ENCODE assay signal across 8 cellular contexts in the genomic region with DNA sequence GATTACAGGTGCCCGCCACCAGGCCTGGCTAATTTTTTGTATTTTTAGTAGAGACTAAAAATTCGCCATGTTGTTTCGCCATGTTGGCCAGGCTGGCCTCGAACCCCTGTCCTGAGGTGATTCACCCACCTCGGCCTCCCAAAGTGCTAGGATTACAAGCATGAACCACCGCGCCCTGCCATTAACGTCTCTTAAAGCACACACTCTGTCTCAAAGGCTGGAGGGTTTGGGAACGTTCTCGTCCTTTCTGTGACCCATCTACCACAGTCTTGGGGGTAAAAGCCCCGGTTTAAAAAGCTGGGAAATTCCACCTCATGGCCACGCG.
DNase-seq lines count a peak whose midpoint lies in the region; ATAC-seq lines count a peak whose summit lies in the region.

No MANE protein-coding gene starts in this region.

- H3K36me3 ChIP-seq in muscle layer of colon (ENCODE audit: insufficient read depth, low read length), result no peaks in the 10 kb centered on the region

- peak overlapping the region; percentile 59 for H3K9ac ChIP-seq in muscle layer of colon (ENCODE audit: low read length)

- H3K27ac ChIP-seq in caudate nucleus (ENCODE audit: low read depth, low read length) (peak overlapping the region; percentile 94), muscle layer of colon (ENCODE audit: low read depth, low read length) (peak overlapping the region; percentile 79)

- H3K27me3 ChIP-seq in muscle layer of colon (ENCODE audit: control insufficient read depth in 1 of 2, insufficient read depth in 2 of 2, low read length in 2 of 2), result no peaks in the 10 kb centered on the region

- H3K4me1 ChIP-seq in muscle layer of colon (ENCODE audit: insufficient read depth, low read length), result peaks cover 20% of the 10 kb centered on the region

- H3K4me3 ChIP-seq in muscle layer of colon (ENCODE audit: low read depth in 1 of 2, low read length in 2 of 2), result peak overlapping the region; percentile 38 to 70

- ATAC-seq in GM18498 (IDR thresholded peaks at IDR 0.05; ENCODE audit: unreplicated experiment) (no peak), GM21390 (IDR thresholded peaks at IDR 0.05; ENCODE audit: unreplicated experiment) (no peak)

- DNase-seq in stimulated activated CD4-positive, alpha-beta T cell treated with anti-CD3 and anti-CD28 coated beads, Interleukin-15, amount 100 ng/mL, for 24 hours, result peak; percentile 7
- no peak for DNase-seq in stimulated activated CD4-positive, alpha-beta T cell treated with anti-CD3 and anti-CD28 coated beads, Interleukin-12 subunit alpha, Interleukin-12 subunit beta, amount 100 ng/mL, for 4 hours
- no peak for DNase-seq in caudate nucleus (lab: John Stamatoyannopoulos, UW)
- no peak for DNase-seq in NCI-H345 (lab: John Stamatoyannopoulos, UW)
- no peak for DNase-seq in activated CD8-positive, alpha-beta memory T cell treated with anti-CD3 and anti-CD28 coated beads for 24 hours

- no peaks in the 10 kb centered on the region for H3K9me3 ChIP-seq in muscle layer of colon (ENCODE audit: low read length)
